In the genomic region with DNA sequence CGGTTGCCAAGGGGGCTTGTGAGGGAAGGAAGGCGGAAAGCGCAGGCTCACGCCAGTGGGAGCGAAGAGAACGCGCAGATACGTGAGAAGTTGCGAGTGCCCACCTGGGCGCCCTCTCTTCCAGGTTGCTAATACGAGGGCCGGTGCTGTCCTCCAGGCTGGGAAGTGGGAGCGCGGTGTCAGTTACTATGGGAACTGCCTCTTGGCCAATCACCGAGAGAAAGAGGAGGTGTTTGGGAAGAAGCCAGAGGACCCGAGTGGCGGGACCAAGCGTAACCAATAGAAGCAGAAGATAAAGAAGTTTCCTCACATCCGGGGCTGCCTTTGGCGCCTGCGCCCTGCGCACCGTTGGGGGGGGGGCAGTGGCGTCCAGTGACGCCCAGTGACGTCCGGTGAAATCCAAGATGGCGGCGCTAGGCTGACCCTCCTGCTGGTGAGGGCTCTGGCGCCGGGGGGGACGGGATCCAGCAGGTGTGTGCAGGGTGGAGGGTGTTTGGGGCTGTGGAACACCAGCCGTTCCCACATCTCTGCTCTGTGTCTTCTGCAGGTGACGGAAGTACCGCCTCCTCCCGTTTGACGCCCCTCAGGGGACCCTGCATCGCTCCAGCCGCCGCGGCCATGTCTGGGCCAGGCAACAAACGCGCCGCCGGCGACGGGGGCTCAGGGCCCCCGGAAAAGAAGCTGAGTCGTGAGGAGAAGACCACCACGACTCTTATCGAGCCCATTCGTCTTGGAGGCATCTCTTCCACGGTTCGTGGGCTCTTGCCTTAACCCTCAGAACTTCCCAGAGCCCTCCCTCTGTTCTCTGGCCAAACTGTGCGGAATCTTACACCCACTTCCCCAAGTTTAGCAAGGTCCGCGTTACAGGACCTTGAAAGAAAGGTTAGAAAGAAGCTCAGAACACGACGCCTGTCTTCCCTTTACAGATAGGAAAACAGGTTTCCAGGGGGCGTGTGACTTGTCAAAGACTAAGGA, we compare ENCODE assay signal across 8 cellular contexts. TPM values are rescaled to one million over a fixed set of nuclear protein-coding genes. Genes with fewer than 3 reads are reported as not detected.
DNase-seq lines count a peak whose midpoint lies in the region; ATAC-seq and TF ChIP-seq lines count a peak whose summit lies in the region.

A gene (minus strand): TSS at position 135 of the 975 bp plus-strand sequence. CDS start 314 bp downstream, outside the sequence.
A gene (plus strand): TSS at position 395 of the 975 bp plus-strand sequence. CDS start 224 bp downstream, at position 619.

- no peaks in the 10 kb centered on the region for H3K27me3 ChIP-seq in CD4-positive, alpha-beta memory T cell (ENCODE audit: insufficient read depth, low read length)

- peak within 1 kb of the TSS; percentile 73 to 97 for H3K4me3 ChIP-seq in CD4-positive, alpha-beta memory T cell (ENCODE audit: low read length in 2 of 2)
- peak within 1 kb of the TSS; percentile 79 for H3K4me3 ChIP-seq in lower leg skin (ENCODE audit: low read depth, poor library complexity, severe bottlenecking)

- no peak for TF ChIP-seq CTCF in lower leg skin (IDR thresholded peaks at IDR 0.05)

- peak within 1 kb of the TSS; percentile 94 to 98 (median 97) for H3K4me3 Mint-ChIP-seq in CD4-positive, alpha-beta memory T cell
- peak within 1 kb of the TSS; percentile 97 for H3K4me3 Mint-ChIP-seq in activated CD4-positive, alpha-beta memory T cell treated with anti-CD3 and anti-CD28 coated beads, Interleukin-2, amount 10 ng/mL, durations not matched to agents 7 days and 5 days

- peaks cover 25 to 58% of the 10 kb centered on the region in 2 donors for H3K36me3 Mint-ChIP-seq in CD4-positive, alpha-beta memory T cell
- peaks cover 46% of the 10 kb centered on the region for H3K36me3 Mint-ChIP-seq in activated CD4-positive, alpha-beta memory T cell treated with anti-CD3 and anti-CD28 coated beads, Interleukin-2, amount 10 ng/mL, durations not matched to agents 7 days and 5 days (ENCODE audit: low read depth)

- peaks cover 30% of the 10 kb centered on the region for H3K4me1 ChIP-seq in CD4-positive, alpha-beta memory T cell (ENCODE audit: insufficient read depth, low read length)

- CTCF ChIA-PET in CD4-positive, alpha-beta memory T cell (lab: Charles Lee; ENCODE audit: partially characterized antibody), result interaction anchor here (0.9 to 1.2 kb wide), 4 partner anchors 12 to 52 kb away, joined by 3 to 5 read pairs (median 4); no protein-coding TSS in a partner anchor
- CTCF ChIA-PET in activated CD4-positive, alpha-beta memory T cell treated with anti-CD3 and anti-CD28 coated beads, Interleukin-2, amount 10 ng/mL, durations not matched to agents 7 days and 5 days (lab: Charles Lee), result interaction anchor here (0.6 to 1.2 kb wide), 2 partner anchors 13 to 14 kb away, joined by 3 read pairs; a partner anchor contains a TSS

- no peaks in the 10 kb centered on the region for H3K9me3 ChIP-seq in CD4-positive, alpha-beta memory T cell (ENCODE audit: control insufficient read depth in 1 of 2, low read length in 2 of 2)

- intact Hi-C loops in CD4-positive, alpha-beta memory T cell (cut with micrococcal nuclease), result loop anchor here (1.0 kb wide), 6 partner anchors 14 to 312 kb away; a partner anchor contains a TSS
- intact Hi-C loops in lower leg skin (cut with DNase I; ENCODE audit: low total_unique reads), result no loop called here

- H3K27ac Mint-ChIP-seq in CD4-positive, alpha-beta memory T cell, result peak within 1 kb of the TSS; percentile 94 to 97 (median 96)
- H3K27ac Mint-ChIP-seq in activated CD4-positive, alpha-beta memory T cell treated with anti-CD3 and anti-CD28 coated beads, Interleukin-2, amount 10 ng/mL, durations not matched to agents 7 days and 5 days, result peak within 1 kb of the TSS; percentile 88

- 1% methylated on average over 57 to 60 of the region's 60 CpGs for WGBS in lower leg skin, 2 donors

- POLR2A ChIA-PET in CD4-positive, alpha-beta memory T cell (lab: Charles Lee; ENCODE audit: partially characterized antibody), result interaction anchor here (0.7 to 3.8 kb wide), 5 partner anchors 12 to 312 kb away, joined by 3 to 19 read pairs (median 13); a partner anchor contains a TSS
- POLR2A ChIA-PET in activated CD4-positive, alpha-beta memory T cell treated with anti-CD3 and anti-CD28 coated beads, Interleukin-2, amount 10 ng/mL, durations not matched to agents 7 days and 5 days (lab: Charles Lee), result interaction anchor here (1.0 to 4.5 kb wide), 3 partner anchors 11 to 15 kb away, joined by 3 to 28 read pairs (median 5); a partner anchor contains a TSS

- peaks cover 0 to 2% (median 0%) of the 10 kb centered on the region in 8 donors for H3K9me3 Mint-ChIP-seq in CD4-positive, alpha-beta memory T cell
- H3K9me3 Mint-ChIP-seq in activated CD4-positive, alpha-beta memory T cell treated with anti-CD3 and anti-CD28 coated beads, Interleukin-2, amount 10 ng/mL, durations not matched to agents 7 days and 5 days, result no peaks in the 10 kb centered on the region

- H3K36me3 ChIP-seq in CD4-positive, alpha-beta memory T cell (ENCODE audit: insufficient read depth, low read length), result peaks cover 43% of the 10 kb centered on the region

- peaks cover 11 to 38% (median 27%) of the 10 kb centered on the region in 4 donors for H3K4me1 Mint-ChIP-seq in CD4-positive, alpha-beta memory T cell
- H3K4me1 Mint-ChIP-seq in activated CD4-positive, alpha-beta memory T cell treated with anti-CD3 and anti-CD28 coated beads, Interleukin-2, amount 10 ng/mL, durations not matched to agents 7 days and 5 days, result peaks cover 29% of the 10 kb centered on the region

- peak in 1 of 2 donors; percentile 38 for TF ChIP-seq POLR2A in lower leg skin (IDR thresholded peaks at IDR 0.05)

- H3K27me3 Mint-ChIP-seq in CD4-positive, alpha-beta memory T cell, result no peaks in the 10 kb centered on the region
- no peaks in the 10 kb centered on the region for H3K27me3 Mint-ChIP-seq in activated CD4-positive, alpha-beta memory T cell treated with anti-CD3 and anti-CD28 coated beads, Interleukin-2, amount 10 ng/mL, durations not matched to agents 7 days and 5 days

- peak; percentile 89 to 94 (median 91) for DNase-seq in CD4-positive, alpha-beta memory T cell
- DNase-seq in HK-2 (ENCODE audit: unreplicated experiment) (peak; percentile 92), NCI-H82 treated with DMSO at 0.1 percent for 48 hours (lab: John Stamatoyannopoulos, UW; ENCODE audit: unreplicated experiment) (peak; percentile 93), ecto neural progenitor cell (ENCODE audit: low spot score) (peak; percentile 98), lower leg skin (ENCODE audit: low spot score in 2 of 2) (peak; percentile 98 to 99)
- DNase-seq in activated CD4-positive, alpha-beta memory T cell treated with anti-CD3 and anti-CD28 coated beads, Interleukin-2, amount 10 ng/mL, durations not matched to agents 7 days and 5 days, result peak; percentile 94
- peak; percentile 83 for DNase-seq in stimulated activated CD4-positive, alpha-beta T cell treated with anti-CD3 and anti-CD28 coated beads, Interleukin-4, amount 100 ng/mL, for 4 hours

- H3K27ac ChIP-seq in CD4-positive, alpha-beta memory T cell (ENCODE audit: low read depth, low read length), result peak within 1 kb of the TSS; percentile 71

- peak; percentile 78 for ATAC-seq in GM19455 (IDR thresholded peaks at IDR 0.05; ENCODE audit: unreplicated experiment)

RNA-seq across cellular contexts. Expression of the first gene that starts in this region (rescaled TPM):
- total RNA-seq in CD4-positive, alpha-beta memory T cell, result 1 to 10 TPM; 2.6 to 3.4 TPM
- under 1 TPM; 0.22 to 0.42 TPM for polyA plus RNA-seq in CD4-positive, alpha-beta memory T cell
- 1 to 10 TPM; 3.1 to 4.1 TPM for total RNA-seq in activated CD4-positive, alpha-beta memory T cell treated with anti-CD3 and anti-CD28 coated beads, Interleukin-2, amount 10 ng/mL, durations not matched to agents 7 days and 5 days
- 1 to 10 TPM; 1.2 to 4.1 (median 2.6) TPM for total RNA-seq in lower leg skin

RNA-seq across cellular contexts. Expression of the second gene that starts in this region (rescaled TPM):
- 100 to 1,000 TPM; 101 to 109 TPM for total RNA-seq in CD4-positive, alpha-beta memory T cell
- 10 to 100 TPM; 16.6 to 52.4 TPM for polyA plus RNA-seq in CD4-positive, alpha-beta memory T cell
- total RNA-seq in activated CD4-positive, alpha-beta memory T cell treated with anti-CD3 and anti-CD28 coated beads, Interleukin-2, amount 10 ng/mL, durations not matched to agents 7 days and 5 days, result 10 to 100 TPM; 96.1 to 96.2 TPM
- total RNA-seq in lower leg skin, result 100 to 1,000 TPM in 1 of 4 donors, 10 to 100 TPM in 3; 82.2 to 112 (median 92.9) TPM

Comparison
In these comparisons a context has a peak if more than half of its experiments do, and no peak if none do; other contexts are left out.
1. Peak in every context shown above with its lines: DNase-seq, ATAC-seq, H3K4me3 ChIP-seq and H3K27ac ChIP-seq.